In the genomic region with DNA sequence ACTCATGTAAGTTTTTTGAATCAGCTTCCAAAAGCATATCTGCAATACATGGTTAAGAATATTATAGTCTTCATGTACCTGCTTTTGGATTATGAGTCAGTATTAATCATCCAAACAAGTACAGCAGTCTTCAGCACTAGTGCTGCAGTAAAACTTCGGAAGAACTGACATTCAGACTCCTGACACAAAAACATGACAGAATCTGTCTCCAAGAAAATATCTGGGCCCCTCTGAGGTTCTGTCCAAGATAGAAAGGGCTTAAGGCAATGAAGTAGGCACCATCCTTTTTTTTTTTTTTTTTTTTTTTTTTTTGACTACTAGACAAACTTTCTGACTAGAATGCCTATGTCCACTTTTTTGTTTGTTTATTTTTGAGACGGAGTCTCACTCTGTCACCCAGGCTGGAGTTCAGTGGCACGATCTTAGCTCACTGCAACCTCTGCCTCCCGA, we compare ENCODE assay signal across 13 cellular contexts.
DNase-seq lines count a peak whose midpoint lies in the region; ATAC-seq and TF ChIP-seq lines count a peak whose summit lies in the region.
"Had no signal": no experiment of that assay in that cellular context is flagged by ENCODE, and none has a peak within 500 bp of the region (broad histone marks: within the 10 kb centered on the region; RNA-seq: fewer than 3 reads in every experiment).

No MANE protein-coding gene starts in this region.

- DNase-seq in cardiac muscle cell (ENCODE audit: low read depth in 1 of 2, low spot score in 1 of 2) (peak in 1 of 2 donors; percentile 34), Right ventricle myocardium inferior (ENCODE audit: missing footprints) (no peak), adipocyte (ENCODE audit: low read depth) (peak; percentile 49), left lobe of liver (ENCODE audit: low spot score) (no peak), NCI-H1417 (lab: John Stamatoyannopoulos, UW) (no peak), T-helper 2 cell (no peak)
- DNase-seq in stimulated activated naive CD4-positive, alpha-beta T cell (lab: John Stamatoyannopoulos, UW) = no peak
- DNase-seq: activated CD4-positive, alpha-beta memory T cell treated with anti-CD3 and anti-CD28 coated beads for 36 hours; dorsolateral prefrontal cortex; stimulated activated CD4-positive, alpha-beta T cell treated with anti-CD3 and anti-CD28 coated beads, Interleukin-2, amount 100 ng/mL, for 48 hours had no signal

- no peak overlapping the region for H3K9ac ChIP-seq in adipocyte (ENCODE audit: low read length)

- intact Hi-C loops in Right ventricle myocardium inferior (cut with DNase I) = loop anchor here (5.0 kb wide), 1 partner anchor 47 kb away; no protein-coding TSS in a partner anchor

- no peak for TF ChIP-seq CTCF in cardiac muscle cell (IDR thresholded peaks at IDR 0.05; ENCODE audit: low read depth, low read length)

- H3K27ac ChIP-seq in cardiac muscle cell = peak overlapping the region; percentile 51
- H3K27ac ChIP-seq: C4-2B had no signal

- no peaks in the 10 kb centered on the region for H3K27me3 ChIP-seq in cardiac muscle cell
- no peaks in the 10 kb centered on the region for H3K27me3 ChIP-seq in adipocyte (replicated peaks; ENCODE audit: control insufficient read depth, insufficient read depth, low read length)
- H3K27me3 ChIP-seq: dorsolateral prefrontal cortex had no signal

- H3K9me3 ChIP-seq in cardiac muscle cell (ENCODE audit: low read depth) (no peaks in the 10 kb centered on the region), adipocyte (ENCODE audit: control insufficient read depth, low read length) (no peaks in the 10 kb centered on the region)

- ATAC-seq in Right ventricle myocardium inferior (no peak), left lobe of liver (peak; percentile 19), HG03442 (IDR thresholded peaks at IDR 0.05; ENCODE audit: unreplicated experiment) (no peak)

- H3K36me3 ChIP-seq in cardiac muscle cell (no peaks in the 10 kb centered on the region), adipocyte (ENCODE audit: control insufficient read depth, insufficient read depth, low read length, severe bottlenecking) (no peaks in the 10 kb centered on the region)

- H3K4me3 ChIP-seq in cardiac muscle cell = no peak overlapping the region
- H3K4me3 ChIP-seq in adipocyte (ENCODE audit: low read length) = no peak overlapping the region
- H3K4me3 ChIP-seq: lung had no signal

- peaks cover 48% of the 10 kb centered on the region for H3K4me1 ChIP-seq in cardiac muscle cell (ENCODE audit: low read depth)
- H3K4me1 ChIP-seq in adipocyte (ENCODE audit: control insufficient read depth, insufficient read depth, low read length) = peaks cover 51% of the 10 kb centered on the region
